In genomic region chr17:752002-752619, GRCh38 we compare ENCODE assay signal across 1 cellular context.
A peak's percentile ranks its signal among the peaks of the same experiment; 100 is the strongest.
TF ChIP-seq lines count a peak whose summit lies in the region.

Gene GEMIN4 (minus strand): TSS chr17:752264. CDS start chr17:752142, 122 bp downstream.

TF ChIP-seq in HEK293, 187 proteins besides CTCF, POLR2A, EP300 and RAD21 (continued from another document and continues in another):
- TF ChIP-seq, protein P1, sequence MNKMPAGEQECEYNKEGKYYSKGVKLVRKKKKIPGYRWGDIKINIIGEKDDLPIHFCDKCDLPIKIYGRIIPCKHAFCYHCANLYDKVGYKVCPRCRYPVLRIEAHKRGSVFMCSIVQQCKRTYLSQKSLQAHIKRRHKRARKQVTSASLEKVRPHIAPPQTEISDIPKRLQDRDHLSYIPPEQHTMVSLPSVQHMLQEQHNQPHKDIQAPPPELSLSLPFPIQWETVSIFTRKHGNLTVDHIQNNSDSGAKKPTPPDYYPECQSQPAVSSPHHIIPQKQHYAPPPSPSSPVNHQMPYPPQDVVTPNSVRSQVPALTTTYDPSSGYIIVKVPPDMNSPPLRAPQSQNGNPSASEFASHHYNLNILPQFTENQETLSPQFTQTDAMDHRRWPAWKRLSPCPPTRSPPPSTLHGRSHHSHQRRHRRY (tag by site-specific recombination; IDR thresholded peaks at IDR 0.05) = no peak
- TF ChIP-seq ZNF747 (tag by site-specific recombination; IDR thresholded peaks at IDR 0.05) = no peak
- no peak for TF ChIP-seq ZNF239 (tag by site-specific recombination; IDR thresholded peaks at IDR 0.05)
- no peak for TF ChIP-seq ZNF138 (tag by site-specific recombination; IDR thresholded peaks at IDR 0.05; ENCODE audit: borderline replicate concordance)
- TF ChIP-seq SALL2 (tag by site-specific recombination; IDR thresholded peaks at IDR 0.05; ENCODE audit: borderline replicate concordance) = no peak
- TF ChIP-seq ZSCAN30 (tag by site-specific recombination; IDR thresholded peaks at IDR 0.05) = peak; percentile 41; the same call in 1 of the 2 replicates
- peak; percentile 84 for TF ChIP-seq ZEB2 (tag by site-specific recombination; IDR thresholded peaks at IDR 0.05)
- TF ChIP-seq TSHZ1 (tag by site-specific recombination; IDR thresholded peaks at IDR 0.05; ENCODE audit: borderline replicate concordance) = no peak
- TF ChIP-seq ZFP3 (tag by site-specific recombination; IDR thresholded peaks at IDR 0.05; ENCODE audit: low read depth) = no peak
- TF ChIP-seq GLI2 (tag by site-specific recombination; IDR thresholded peaks at IDR 0.05; ENCODE audit: borderline replicate concordance, low read depth) = no peak
- TF ChIP-seq ZXDB (tag by site-specific recombination; IDR thresholded peaks at IDR 0.05) = peak; percentile 56
- no peak; the same call in 1 of the 2 replicates for TF ChIP-seq ZBTB8A (tag by site-specific recombination; IDR thresholded peaks at IDR 0.05)
- TF ChIP-seq, protein P2, sequence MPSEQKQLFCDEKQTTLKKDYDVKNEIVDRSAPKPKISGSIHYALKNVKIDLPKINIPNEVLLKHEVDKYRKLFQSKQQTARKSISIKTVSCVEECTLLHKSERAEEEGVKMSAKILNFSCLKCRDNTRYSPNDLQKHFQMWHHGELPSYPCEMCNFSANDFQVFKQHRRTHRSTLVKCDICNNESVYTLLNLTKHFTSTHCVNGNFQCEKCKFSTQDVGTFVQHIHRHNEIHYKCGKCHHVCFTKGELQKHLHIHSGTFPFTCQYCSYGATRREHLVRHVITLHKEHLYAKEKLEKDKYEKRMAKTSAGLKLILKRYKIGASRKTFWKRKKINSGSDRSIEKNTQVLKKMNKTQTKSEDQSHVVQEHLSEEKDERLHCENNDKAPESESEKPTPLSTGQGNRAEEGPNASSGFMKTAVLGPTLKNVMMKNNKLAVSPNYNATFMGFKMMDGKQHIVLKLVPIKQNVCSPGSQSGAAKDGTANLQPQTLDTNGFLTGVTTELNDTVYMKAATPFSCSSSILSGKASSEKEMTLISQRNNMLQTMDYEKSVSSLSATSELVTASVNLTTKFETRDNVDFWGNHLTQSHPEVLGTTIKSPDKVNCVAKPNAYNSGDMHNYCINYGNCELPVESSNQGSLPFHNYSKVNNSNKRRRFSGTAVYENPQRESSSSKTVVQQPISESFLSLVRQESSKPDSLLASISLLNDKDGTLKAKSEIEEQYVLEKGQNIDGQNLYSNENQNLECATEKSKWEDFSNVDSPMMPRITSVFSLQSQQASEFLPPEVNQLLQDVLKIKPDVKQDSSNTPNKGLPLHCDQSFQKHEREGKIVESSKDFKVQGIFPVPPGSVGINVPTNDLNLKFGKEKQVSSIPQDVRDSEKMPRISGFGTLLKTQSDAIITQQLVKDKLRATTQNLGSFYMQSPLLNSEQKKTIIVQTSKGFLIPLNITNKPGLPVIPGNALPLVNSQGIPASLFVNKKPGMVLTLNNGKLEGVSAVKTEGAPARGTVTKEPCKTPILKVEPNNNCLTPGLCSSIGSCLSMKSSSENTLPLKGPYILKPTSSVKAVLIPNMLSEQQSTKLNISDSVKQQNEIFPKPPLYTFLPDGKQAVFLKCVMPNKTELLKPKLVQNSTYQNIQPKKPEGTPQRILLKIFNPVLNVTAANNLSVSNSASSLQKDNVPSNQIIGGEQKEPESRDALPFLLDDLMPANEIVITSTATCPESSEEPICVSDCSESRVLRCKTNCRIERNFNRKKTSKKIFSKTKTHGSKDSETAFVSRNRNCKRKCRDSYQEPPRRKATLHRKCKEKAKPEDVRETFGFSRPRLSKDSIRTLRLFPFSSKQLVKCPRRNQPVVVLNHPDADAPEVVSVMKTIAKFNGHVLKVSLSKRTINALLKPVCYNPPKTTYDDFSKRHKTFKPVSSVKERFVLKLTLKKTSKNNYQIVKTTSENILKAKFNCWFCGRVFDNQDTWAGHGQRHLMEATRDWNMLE (tag by site-specific recombination; conservative IDR thresholded peaks at IDR 0.05; ENCODE audit: low read depth) = no peak
- no peak for TF ChIP-seq ZSCAN4 (tag by site-specific recombination; IDR thresholded peaks at IDR 0.05)
- TF ChIP-seq ZNF776 (tag by site-specific recombination; IDR thresholded peaks at IDR 0.05; ENCODE audit: borderline replicate concordance) = no peak
- TF ChIP-seq ZNF501 (tag by site-specific recombination; IDR thresholded peaks at IDR 0.05) = peak; percentile 93
- TF ChIP-seq ZNF707 (tag by site-specific recombination; IDR thresholded peaks at IDR 0.05) = no peak
- TF ChIP-seq ZBTB20 (tag by site-specific recombination; IDR thresholded peaks at IDR 0.05) = peak; percentile 81
- TF ChIP-seq ZNF175 (tag by site-specific recombination; IDR thresholded peaks at IDR 0.05) = no peak
- TF ChIP-seq, protein P3, sequence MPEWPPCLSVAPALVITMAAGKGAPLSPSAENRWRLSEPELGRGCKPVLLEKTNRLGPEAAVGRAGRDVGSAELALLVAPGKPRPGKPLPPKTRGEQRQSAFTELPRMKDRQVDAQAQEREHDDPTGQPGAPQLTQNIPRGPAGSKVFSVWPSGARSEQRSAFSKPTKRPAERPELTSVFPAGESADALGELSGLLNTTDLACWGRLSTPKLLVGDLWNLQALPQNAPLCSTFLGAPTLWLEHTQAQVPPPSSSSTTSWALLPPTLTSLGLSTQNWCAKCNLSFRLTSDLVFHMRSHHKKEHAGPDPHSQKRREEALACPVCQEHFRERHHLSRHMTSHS (tag by site-specific recombination; IDR thresholded peaks at IDR 0.05) = no peak
- TF ChIP-seq ZNF529 (tag by site-specific recombination; IDR thresholded peaks at IDR 0.05; ENCODE audit: insufficient replicate concordance) = no peak
- TF ChIP-seq ZNF555 (tag by site-specific recombination; conservative IDR thresholded peaks at IDR 0.05) = no peak
- TF ChIP-seq ZNF548 (tag by site-specific recombination; IDR thresholded peaks at IDR 0.05) = no peak
- TF ChIP-seq ZNF426 (tag by site-specific recombination; IDR thresholded peaks at IDR 0.05) = no peak
- TF ChIP-seq OVOL3 (tag by site-specific recombination; IDR thresholded peaks at IDR 0.05) = 0 out of 2 replicates have a peak, but pooled peaks have one; percentile 44
- no peak for TF ChIP-seq ZNF292 (tag by site-specific recombination; IDR thresholded peaks at IDR 0.05; ENCODE audit: borderline replicate concordance, low read depth)
- TF ChIP-seq, protein P4, sequence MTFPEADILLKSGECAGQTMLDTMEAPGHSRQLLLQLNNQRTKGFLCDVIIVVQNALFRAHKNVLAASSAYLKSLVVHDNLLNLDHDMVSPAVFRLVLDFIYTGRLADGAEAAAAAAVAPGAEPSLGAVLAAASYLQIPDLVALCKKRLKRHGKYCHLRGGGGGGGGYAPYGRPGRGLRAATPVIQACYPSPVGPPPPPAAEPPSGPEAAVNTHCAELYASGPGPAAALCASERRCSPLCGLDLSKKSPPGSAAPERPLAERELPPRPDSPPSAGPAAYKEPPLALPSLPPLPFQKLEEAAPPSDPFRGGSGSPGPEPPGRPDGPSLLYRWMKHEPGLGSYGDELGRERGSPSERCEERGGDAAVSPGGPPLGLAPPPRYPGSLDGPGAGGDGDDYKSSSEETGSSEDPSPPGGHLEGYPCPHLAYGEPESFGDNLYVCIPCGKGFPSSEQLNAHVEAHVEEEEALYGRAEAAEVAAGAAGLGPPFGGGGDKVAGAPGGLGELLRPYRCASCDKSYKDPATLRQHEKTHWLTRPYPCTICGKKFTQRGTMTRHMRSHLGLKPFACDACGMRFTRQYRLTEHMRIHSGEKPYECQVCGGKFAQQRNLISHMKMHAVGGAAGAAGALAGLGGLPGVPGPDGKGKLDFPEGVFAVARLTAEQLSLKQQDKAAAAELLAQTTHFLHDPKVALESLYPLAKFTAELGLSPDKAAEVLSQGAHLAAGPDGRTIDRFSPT (tag by site-specific recombination; IDR thresholded peaks at IDR 0.05) = peak; percentile 37; the same call in 1 of the 2 replicates
- TF ChIP-seq ZNF549 (tag by site-specific recombination; IDR thresholded peaks at IDR 0.05) = no peak
- TF ChIP-seq ZSCAN18 (tag by site-specific recombination; IDR thresholded peaks at IDR 0.05) = 0 out of 2 replicates have a peak, but pooled peaks have one; percentile 5
- no peak for TF ChIP-seq ZNF140 (tag by site-specific recombination; IDR thresholded peaks at IDR 0.05)
- no peak for TF ChIP-seq ZNF133 (tag by site-specific recombination; IDR thresholded peaks at IDR 0.05)
- no peak for TF ChIP-seq SETDB1 (IDR thresholded peaks at IDR 0.05; ENCODE audit: insufficient read length, low read length)
- TF ChIP-seq ZNF837 (tag by site-specific recombination; IDR thresholded peaks at IDR 0.05) = 0 out of 2 replicates have a peak, but pooled peaks have one; percentile 66
- TF ChIP-seq, protein P5, sequence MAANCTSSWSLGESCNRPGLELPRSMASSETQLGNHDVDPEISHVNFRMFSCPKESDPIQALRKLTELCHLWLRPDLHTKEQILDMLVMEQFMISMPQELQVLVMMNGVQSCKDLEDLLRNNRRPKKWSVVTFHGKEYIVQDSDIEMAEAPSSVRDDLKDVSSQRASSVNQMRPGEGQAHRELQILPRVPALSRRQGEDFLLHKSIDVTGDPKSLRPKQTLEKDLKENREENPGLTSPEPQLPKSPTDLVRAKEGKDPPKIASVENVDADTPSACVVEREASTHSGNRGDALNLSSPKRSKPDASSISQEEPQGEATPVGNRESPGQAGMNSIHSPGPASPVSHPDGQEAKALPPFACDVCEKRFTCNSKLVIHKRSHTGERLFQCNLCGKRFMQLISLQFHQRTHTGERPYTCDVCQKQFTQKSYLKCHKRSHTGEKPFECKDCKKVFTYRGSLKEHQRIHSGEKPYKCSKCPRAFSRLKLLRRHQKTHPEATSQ (tag by site-specific recombination; IDR thresholded peaks at IDR 0.05) = 0 out of 2 replicates have a peak, but pooled peaks have one; percentile 54
- TF ChIP-seq ZNF585B (tag by site-specific recombination; IDR thresholded peaks at IDR 0.05) = no peak
- peak; percentile 49 for TF ChIP-seq PRDM10 (tag by site-specific recombination; IDR thresholded peaks at IDR 0.05)
- no peak for TF ChIP-seq ZNF544 (tag by site-specific recombination; IDR thresholded peaks at IDR 0.05)
- no peak for TF ChIP-seq ZNF510 (tag by site-specific recombination; IDR thresholded peaks at IDR 0.05; ENCODE audit: insufficient replicate concordance)
- TF ChIP-seq GLIS2 (tag by site-specific recombination; IDR thresholded peaks at IDR 0.05) = peak; percentile 96
- no peak for TF ChIP-seq ZNF701 (tag by site-specific recombination; IDR thresholded peaks at IDR 0.05)
- TF ChIP-seq HOXC10 (CRISPR knock-in tag; IDR thresholded peaks at IDR 0.05) = peak; percentile 94; the same call in 1 of the 2 replicates
